ENCODE assay signal across 15 cellular contexts in the genomic region with DNA sequence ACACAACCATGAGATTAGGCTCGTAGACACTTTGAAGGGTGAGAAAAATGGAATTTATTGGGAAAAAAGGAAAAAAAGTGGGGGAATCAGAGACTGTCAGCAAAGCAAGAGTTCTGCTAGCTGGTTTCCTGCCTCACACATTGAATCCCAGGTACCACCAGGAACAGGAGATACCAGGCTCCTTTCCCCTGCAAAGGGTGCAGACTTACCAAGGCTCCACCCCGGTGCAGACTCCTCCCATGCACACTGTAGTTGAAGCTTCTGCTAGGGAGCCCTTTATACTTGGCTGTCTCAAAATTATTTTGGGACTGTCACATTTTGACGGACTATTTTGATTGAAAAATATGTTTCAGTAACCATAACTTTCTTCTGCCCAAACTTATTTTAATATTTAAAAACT.
A peak's percentile ranks its signal among the peaks of the same experiment; 100 is the strongest.
DNase-seq lines count a peak whose midpoint lies in the region; ATAC-seq and TF ChIP-seq lines count a peak whose summit lies in the region.
"Had no signal": no experiment of that assay in that cellular context is flagged by ENCODE, and none has a peak within 500 bp of the region (broad histone marks: within the 10 kb centered on the region; RNA-seq: fewer than 3 reads in every experiment).

No MANE protein-coding gene starts in this region.

- H3K9ac ChIP-seq in DND-41 (ENCODE audit: low read depth, low read length) (no peak overlapping the region), SU-DHL-6 (ENCODE audit: low read length) (no peak overlapping the region)
- H3K9ac ChIP-seq: BLaER1 had no signal

- DNase-seq in DND-41 (no peak), HEK293T (ENCODE audit: extremely low spot score) (peak; percentile 14), iPS-NIHi11 (ENCODE audit: low spot score) (peak; percentile 20), retina (no peak)
- DNase-seq in activated CD8-positive, alpha-beta memory T cell treated with anti-CD3 and anti-CD28 coated beads, Interleukin-2, amount 50 U/mL, for 48 hours: no peak
- DNase-seq: 8988T; AML-193; Caco-2; CD8-positive, alpha-beta memory T cell; DMS53; GOT3; HCEC 1CT had no signal

- no peaks in the 10 kb centered on the region for H3K9me2 ChIP-seq in SU-DHL-6 (replicated peaks; ENCODE audit: insufficient read depth, low read length)

- H4K20me1 ChIP-seq in DND-41 (ENCODE audit: insufficient read depth, low read length) (no peaks in the 10 kb centered on the region), SU-DHL-6 (ENCODE audit: low read depth, low read length) (no peaks in the 10 kb centered on the region)
- H4K20me1 ChIP-seq: BLaER1 had no signal

- CTCF ChIA-PET in HEK293T (lab: Yijun Ruan, JAX): no interaction called here

- ATAC-seq in DND-41 (ENCODE audit: insufficient read depth, low read depth): no peak
- ATAC-seq in HG02884 (IDR thresholded peaks at IDR 0.05; ENCODE audit: unreplicated experiment): no peak

- no peaks in the 10 kb centered on the region for H3F3A ChIP-seq in SU-DHL-6 (ENCODE audit: insufficient read depth)

- no peaks in the 10 kb centered on the region for H3K4me1 ChIP-seq in DND-41 (ENCODE audit: insufficient read depth, low read length)
- H3K4me1 ChIP-seq: BLaER1, Caco-2 had no signal

- H2AFZ ChIP-seq in DND-41 (ENCODE audit: low read depth, low read length) (0 out of 2 replicates have a peak overlapping the region, but pooled peaks have one; percentile 5), SU-DHL-6 (ENCODE audit: low read depth, low read length, severe bottlenecking) (peak overlapping the region; percentile 86)

- H3K4me3 ChIP-seq in DND-41 (ENCODE audit: low read depth in 1 of 2, low read length in 2 of 2) (no peak overlapping the region), SU-DHL-6 (ENCODE audit: insufficient read depth, low read length, poor library complexity, severe bottlenecking) (no peak overlapping the region)
- H3K4me3 ChIP-seq: BLaER1 had no signal

- POLR2A ChIA-PET in HEK293T (lab: Yijun Ruan, JAX): no interaction called here

- H3K9me3 ChIP-seq in DND-41 (ENCODE audit: insufficient read depth, low read length, severe bottlenecking): no peaks in the 10 kb centered on the region
- no peaks in the 10 kb centered on the region for H3K9me3 ChIP-seq in SU-DHL-6 (ENCODE audit: insufficient read depth, low read length)

- H3K36me3 ChIP-seq in DND-41 (ENCODE audit: insufficient read depth, low read length) (no peaks in the 10 kb centered on the region), SU-DHL-6 (ENCODE audit: low read length) (no peaks in the 10 kb centered on the region)
- H3K36me3 ChIP-seq: BLaER1 had no signal

- H3K27me3 ChIP-seq in DND-41 (ENCODE audit: insufficient read depth, low read length, poor library complexity) (no peaks in the 10 kb centered on the region), SU-DHL-6 (ENCODE audit: low read length) (no peaks in the 10 kb centered on the region)
- H3K27me3 ChIP-seq: BLaER1 had no signal

- H3K27ac ChIP-seq in DND-41 (ENCODE audit: low read length): no peak overlapping the region
- H3K27ac ChIP-seq in SU-DHL-6 (ENCODE audit: low read depth, low read length): no peak overlapping the region
- H3K27ac ChIP-seq: BLaER1 had no signal

- TF ChIP-seq CTCF in DND-41 (IDR thresholded peaks at IDR 0.05; ENCODE audit: borderline replicate concordance, extremely low read depth, low read length, poor library complexity, severe bottlenecking) (no peak), SU-DHL-6 (IDR thresholded peaks at IDR 0.05; ENCODE audit: insufficient read depth, low read length, poor library complexity, severe bottlenecking) (no peak)

- H3K4me2 ChIP-seq in DND-41 (ENCODE audit: insufficient read depth, low read length) (no peak overlapping the region), SU-DHL-6 (ENCODE audit: low read depth, low read length, poor library complexity, severe bottlenecking) (no peak overlapping the region)
- H3K4me2 ChIP-seq: BLaER1 had no signal

- H3K79me2 ChIP-seq in DND-41 (ENCODE audit: insufficient read depth, low read length) (no peaks in the 10 kb centered on the region), SU-DHL-6 (ENCODE audit: insufficient read depth, low read length) (no peaks in the 10 kb centered on the region)

TF ChIP-seq in HEK293T, 16 proteins besides CTCF, POLR2A, EP300 and RAD21:
- TF ChIP-seq CTBP1 (IDR thresholded peaks at IDR 0.05; ENCODE audit: borderline replicate concordance) (no peak), ZNF384 (IDR thresholded peaks at IDR 0.05) (no peak), ARNT (IDR thresholded peaks at IDR 0.05) (no peak), NFRKB (IDR thresholded peaks at IDR 0.05) (no peak), L3MBTL2 (conservative IDR thresholded peaks at IDR 0.05) (no peak), SUZ12 (IDR thresholded peaks at IDR 0.05) (no peak), FOXM1 (IDR thresholded peaks at IDR 0.05; ENCODE audit: borderline replicate concordance) (no peak), ELF4 (IDR thresholded peaks at IDR 0.05) (no peak), SP1 (IDR thresholded peaks at IDR 0.05) (no peak), FOXK2 (IDR thresholded peaks at IDR 0.05) (no peak)
- TF ChIP-seq, protein P1, sequence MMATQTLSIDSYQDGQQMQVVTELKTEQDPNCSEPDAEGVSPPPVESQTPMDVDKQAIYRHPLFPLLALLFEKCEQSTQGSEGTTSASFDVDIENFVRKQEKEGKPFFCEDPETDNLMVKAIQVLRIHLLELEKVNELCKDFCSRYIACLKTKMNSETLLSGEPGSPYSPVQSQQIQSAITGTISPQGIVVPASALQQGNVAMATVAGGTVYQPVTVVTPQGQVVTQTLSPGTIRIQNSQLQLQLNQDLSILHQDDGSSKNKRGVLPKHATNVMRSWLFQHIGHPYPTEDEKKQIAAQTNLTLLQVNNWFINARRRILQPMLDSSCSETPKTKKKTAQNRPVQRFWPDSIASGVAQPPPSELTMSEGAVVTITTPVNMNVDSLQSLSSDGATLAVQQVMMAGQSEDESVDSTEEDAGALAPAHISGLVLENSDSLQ (IDR thresholded peaks at IDR 0.05): no peak

Comparison
In these comparisons a context has a peak if more than half of its experiments do, and no peak if none do; other contexts are left out.
1. DNase-seq: peak in HEK293T (single experiment) and iPS-NIHi11 (single experiment); none in DND-41 (single experiment), activated CD8-positive, alpha-beta memory T cell treated with anti-CD3 and anti-CD28 coated beads, Interleukin-2, amount 50 U/mL, for 48 hours (single experiment) and retina (single experiment).